In the genomic region with DNA sequence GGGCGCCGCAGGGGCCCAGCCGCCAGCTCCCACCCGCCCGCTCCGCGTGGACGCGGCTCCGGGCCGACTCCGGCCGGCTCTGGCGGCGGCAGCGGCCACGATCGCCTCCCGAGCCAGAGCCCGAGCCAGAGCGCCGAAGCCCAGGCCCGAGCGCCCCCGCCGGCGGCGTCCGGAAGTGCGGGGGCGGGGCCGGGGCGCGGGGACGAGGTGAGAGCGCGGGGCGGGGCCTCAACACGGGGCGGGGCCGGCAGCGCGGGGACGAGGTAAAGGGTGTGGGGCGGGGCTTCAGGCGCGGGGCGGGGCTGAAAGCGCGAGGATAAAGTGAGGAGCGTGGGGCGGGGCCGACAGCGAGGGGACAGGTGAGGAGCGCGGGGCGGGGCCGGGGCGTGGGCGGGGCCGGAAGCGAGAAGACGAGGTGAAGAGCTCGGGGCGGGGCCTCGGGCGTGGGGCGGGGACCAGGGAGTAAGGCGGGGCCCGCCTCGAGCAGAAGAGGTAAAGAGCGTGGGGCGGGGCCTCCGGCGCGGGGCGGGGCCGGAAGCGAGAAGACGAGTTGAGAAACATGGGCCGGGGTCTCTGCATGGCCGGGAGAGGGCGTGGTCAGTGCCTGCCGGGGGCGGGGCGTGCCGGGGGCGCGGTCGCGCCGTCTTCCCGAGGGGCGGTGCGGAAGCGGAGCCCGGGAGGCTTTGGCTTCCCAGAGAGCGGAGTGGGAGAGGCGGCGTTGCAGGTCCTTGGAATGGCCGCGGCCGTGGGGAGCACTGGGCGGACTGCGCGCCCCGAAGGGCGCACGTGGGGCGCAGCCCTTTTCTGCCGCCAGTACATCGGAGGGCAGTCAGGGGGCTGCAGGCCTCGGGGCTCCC, we compare ENCODE assay signal across 1 cellular context.
TF ChIP-seq lines count a peak whose summit lies in the region.

A gene with protein sequence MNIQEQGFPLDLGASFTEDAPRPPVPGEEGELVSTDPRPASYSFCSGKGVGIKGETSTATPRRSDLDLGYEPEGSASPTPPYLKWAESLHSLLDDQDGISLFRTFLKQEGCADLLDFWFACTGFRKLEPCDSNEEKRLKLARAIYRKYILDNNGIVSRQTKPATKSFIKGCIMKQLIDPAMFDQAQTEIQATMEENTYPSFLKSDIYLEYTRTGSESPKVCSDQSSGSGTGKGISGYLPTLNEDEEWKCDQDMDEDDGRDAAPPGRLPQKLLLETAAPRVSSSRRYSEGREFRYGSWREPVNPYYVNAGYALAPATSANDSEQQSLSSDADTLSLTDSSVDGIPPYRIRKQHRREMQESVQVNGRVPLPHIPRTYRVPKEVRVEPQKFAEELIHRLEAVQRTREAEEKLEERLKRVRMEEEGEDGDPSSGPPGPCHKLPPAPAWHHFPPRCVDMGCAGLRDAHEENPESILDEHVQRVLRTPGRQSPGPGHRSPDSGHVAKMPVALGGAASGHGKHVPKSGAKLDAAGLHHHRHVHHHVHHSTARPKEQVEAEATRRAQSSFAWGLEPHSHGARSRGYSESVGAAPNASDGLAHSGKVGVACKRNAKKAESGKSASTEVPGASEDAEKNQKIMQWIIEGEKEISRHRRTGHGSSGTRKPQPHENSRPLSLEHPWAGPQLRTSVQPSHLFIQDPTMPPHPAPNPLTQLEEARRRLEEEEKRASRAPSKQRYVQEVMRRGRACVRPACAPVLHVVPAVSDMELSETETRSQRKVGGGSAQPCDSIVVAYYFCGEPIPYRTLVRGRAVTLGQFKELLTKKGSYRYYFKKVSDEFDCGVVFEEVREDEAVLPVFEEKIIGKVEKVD (minus strand): TSS at position 177 of the 857 bp plus-strand sequence. CDS start 5,698 bp downstream, outside the sequence.

TF ChIP-seq in HCT116, 20 proteins besides CTCF, POLR2A, EP300 and RAD21 (continued from another document):
- TF ChIP-seq, protein P1, sequence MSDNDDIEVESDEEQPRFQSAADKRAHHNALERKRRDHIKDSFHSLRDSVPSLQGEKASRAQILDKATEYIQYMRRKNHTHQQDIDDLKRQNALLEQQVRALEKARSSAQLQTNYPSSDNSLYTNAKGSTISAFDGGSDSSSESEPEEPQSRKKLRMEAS (IDR thresholded peaks at IDR 0.05) = 0 out of 2 replicates have a peak, but pooled peaks have one; percentile 24
- TF ChIP-seq YY1 (IDR thresholded peaks at IDR 0.05; ENCODE audit: extremely low read depth, insufficient replicate concordance, low read depth, low read length) (peak; percentile 27), ZNF274 (IDR thresholded peaks at IDR 0.05; ENCODE audit: low read depth, low read length) (no peak), ZFX (IDR thresholded peaks at IDR 0.05) (0 out of 2 replicates have a peak, but pooled peaks have one; percentile 21), EZH2 (IDR thresholded peaks at IDR 0.05) (no peak), POLR2AphosphoS5 (IDR thresholded peaks at IDR 0.05; ENCODE audit: low read depth, low read length) (peak; percentile 50; the same call in 1 of the 2 replicates)
- TF ChIP-seq, protein P2, sequence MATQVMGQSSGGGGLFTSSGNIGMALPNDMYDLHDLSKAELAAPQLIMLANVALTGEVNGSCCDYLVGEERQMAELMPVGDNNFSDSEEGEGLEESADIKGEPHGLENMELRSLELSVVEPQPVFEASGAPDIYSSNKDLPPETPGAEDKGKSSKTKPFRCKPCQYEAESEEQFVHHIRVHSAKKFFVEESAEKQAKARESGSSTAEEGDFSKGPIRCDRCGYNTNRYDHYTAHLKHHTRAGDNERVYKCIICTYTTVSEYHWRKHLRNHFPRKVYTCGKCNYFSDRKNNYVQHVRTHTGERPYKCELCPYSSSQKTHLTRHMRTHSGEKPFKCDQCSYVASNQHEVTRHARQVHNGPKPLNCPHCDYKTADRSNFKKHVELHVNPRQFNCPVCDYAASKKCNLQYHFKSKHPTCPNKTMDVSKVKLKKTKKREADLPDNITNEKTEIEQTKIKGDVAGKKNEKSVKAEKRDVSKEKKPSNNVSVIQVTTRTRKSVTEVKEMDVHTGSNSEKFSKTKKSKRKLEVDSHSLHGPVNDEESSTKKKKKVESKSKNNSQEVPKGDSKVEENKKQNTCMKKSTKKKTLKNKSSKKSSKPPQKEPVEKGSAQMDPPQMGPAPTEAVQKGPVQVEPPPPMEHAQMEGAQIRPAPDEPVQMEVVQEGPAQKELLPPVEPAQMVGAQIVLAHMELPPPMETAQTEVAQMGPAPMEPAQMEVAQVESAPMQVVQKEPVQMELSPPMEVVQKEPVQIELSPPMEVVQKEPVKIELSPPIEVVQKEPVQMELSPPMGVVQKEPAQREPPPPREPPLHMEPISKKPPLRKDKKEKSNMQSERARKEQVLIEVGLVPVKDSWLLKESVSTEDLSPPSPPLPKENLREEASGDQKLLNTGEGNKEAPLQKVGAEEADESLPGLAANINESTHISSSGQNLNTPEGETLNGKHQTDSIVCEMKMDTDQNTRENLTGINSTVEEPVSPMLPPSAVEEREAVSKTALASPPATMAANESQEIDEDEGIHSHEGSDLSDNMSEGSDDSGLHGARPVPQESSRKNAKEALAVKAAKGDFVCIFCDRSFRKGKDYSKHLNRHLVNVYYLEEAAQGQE (IDR thresholded peaks at IDR 0.05; ENCODE audit: low read depth) = no peak
TF ChIP-seq in HCT116: peak in this region for 4.
